In the genomic region with DNA sequence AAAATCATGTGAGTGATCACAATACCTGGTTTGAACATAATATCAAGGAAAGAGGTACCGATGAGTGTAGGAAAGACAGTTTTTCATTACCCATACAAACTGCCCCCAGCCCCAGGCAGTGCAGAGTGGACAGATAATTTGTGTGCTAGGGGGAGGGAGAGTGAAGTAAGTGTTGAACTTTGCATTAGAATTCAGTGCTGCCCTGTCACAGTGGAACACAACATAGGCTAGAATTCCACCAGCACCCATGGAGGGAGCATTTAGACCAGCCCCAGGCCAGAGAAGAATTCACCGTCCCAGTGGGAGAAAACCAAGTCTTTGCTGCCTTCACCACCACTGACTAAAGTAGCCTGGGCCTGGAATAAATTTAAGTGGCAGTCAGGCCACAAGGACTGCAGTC, we compare ENCODE assay signal across 1 cellular context.
TF ChIP-seq lines count a peak whose summit lies in the region.

No MANE protein-coding gene starts in this region.

TF ChIP-seq in HepG2, 621 proteins besides CTCF, POLR2A, EP300 and RAD21 (continued from another document):
- no peak for TF ChIP-seq ZNF496 (CRISPR knock-in tag; IDR thresholded peaks at IDR 0.05; ENCODE audit: insufficient replicate concordance)
- no peak for TF ChIP-seq ZNF562 (CRISPR knock-in tag; IDR thresholded peaks at IDR 0.05; ENCODE audit: borderline replicate concordance)
- TF ChIP-seq ZNF446 (CRISPR knock-in tag; IDR thresholded peaks at IDR 0.05) = no peak
- no peak for TF ChIP-seq ZNF292 (CRISPR knock-in tag; IDR thresholded peaks at IDR 0.05; ENCODE audit: borderline replicate concordance, low read depth)
- TF ChIP-seq, protein P1, sequence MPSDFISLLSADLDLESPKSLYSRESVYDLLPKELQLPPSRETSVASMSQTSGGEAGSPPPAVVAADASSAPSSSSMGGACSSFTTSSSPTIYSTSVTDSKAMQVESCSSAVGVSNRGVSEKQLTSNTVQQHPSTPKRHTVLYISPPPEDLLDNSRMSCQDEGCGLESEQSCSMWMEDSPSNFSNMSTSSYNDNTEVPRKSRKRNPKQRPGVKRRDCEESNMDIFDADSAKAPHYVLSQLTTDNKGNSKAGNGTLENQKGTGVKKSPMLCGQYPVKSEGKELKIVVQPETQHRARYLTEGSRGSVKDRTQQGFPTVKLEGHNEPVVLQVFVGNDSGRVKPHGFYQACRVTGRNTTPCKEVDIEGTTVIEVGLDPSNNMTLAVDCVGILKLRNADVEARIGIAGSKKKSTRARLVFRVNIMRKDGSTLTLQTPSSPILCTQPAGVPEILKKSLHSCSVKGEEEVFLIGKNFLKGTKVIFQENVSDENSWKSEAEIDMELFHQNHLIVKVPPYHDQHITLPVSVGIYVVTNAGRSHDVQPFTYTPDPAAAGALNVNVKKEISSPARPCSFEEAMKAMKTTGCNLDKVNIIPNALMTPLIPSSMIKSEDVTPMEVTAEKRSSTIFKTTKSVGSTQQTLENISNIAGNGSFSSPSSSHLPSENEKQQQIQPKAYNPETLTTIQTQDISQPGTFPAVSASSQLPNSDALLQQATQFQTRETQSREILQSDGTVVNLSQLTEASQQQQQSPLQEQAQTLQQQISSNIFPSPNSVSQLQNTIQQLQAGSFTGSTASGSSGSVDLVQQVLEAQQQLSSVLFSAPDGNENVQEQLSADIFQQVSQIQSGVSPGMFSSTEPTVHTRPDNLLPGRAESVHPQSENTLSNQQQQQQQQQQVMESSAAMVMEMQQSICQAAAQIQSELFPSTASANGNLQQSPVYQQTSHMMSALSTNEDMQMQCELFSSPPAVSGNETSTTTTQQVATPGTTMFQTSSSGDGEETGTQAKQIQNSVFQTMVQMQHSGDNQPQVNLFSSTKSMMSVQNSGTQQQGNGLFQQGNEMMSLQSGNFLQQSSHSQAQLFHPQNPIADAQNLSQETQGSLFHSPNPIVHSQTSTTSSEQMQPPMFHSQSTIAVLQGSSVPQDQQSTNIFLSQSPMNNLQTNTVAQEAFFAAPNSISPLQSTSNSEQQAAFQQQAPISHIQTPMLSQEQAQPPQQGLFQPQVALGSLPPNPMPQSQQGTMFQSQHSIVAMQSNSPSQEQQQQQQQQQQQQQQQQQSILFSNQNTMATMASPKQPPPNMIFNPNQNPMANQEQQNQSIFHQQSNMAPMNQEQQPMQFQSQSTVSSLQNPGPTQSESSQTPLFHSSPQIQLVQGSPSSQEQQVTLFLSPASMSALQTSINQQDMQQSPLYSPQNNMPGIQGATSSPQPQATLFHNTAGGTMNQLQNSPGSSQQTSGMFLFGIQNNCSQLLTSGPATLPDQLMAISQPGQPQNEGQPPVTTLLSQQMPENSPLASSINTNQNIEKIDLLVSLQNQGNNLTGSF (CRISPR knock-in tag; IDR thresholded peaks at IDR 0.05) = no peak
- TF ChIP-seq, protein P2, sequence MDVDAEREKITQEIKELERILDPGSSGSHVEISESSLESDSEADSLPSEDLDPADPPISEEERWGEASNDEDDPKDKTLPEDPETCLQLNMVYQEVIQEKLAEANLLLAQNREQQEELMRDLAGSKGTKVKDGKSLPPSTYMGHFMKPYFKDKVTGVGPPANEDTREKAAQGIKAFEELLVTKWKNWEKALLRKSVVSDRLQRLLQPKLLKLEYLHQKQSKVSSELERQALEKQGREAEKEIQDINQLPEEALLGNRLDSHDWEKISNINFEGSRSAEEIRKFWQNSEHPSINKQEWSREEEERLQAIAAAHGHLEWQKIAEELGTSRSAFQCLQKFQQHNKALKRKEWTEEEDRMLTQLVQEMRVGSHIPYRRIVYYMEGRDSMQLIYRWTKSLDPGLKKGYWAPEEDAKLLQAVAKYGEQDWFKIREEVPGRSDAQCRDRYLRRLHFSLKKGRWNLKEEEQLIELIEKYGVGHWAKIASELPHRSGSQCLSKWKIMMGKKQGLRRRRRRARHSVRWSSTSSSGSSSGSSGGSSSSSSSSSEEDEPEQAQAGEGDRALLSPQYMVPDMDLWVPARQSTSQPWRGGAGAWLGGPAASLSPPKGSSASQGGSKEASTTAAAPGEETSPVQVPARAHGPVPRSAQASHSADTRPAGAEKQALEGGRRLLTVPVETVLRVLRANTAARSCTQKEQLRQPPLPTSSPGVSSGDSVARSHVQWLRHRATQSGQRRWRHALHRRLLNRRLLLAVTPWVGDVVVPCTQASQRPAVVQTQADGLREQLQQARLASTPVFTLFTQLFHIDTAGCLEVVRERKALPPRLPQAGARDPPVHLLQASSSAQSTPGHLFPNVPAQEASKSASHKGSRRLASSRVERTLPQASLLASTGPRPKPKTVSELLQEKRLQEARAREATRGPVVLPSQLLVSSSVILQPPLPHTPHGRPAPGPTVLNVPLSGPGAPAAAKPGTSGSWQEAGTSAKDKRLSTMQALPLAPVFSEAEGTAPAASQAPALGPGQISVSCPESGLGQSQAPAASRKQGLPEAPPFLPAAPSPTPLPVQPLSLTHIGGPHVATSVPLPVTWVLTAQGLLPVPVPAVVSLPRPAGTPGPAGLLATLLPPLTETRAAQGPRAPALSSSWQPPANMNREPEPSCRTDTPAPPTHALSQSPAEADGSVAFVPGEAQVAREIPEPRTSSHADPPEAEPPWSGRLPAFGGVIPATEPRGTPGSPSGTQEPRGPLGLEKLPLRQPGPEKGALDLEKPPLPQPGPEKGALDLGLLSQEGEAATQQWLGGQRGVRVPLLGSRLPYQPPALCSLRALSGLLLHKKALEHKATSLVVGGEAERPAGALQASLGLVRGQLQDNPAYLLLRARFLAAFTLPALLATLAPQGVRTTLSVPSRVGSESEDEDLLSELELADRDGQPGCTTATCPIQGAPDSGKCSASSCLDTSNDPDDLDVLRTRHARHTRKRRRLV (CRISPR knock-in tag; IDR thresholded peaks at IDR 0.05) = no peak
- TF ChIP-seq SNAI1 (CRISPR knock-in tag; IDR thresholded peaks at IDR 0.05; ENCODE audit: borderline replicate concordance) = no peak
- no peak for TF ChIP-seq MTA3 (CRISPR knock-in tag; IDR thresholded peaks at IDR 0.05)
- no peak for TF ChIP-seq ZNF616 (CRISPR knock-in tag; IDR thresholded peaks at IDR 0.05; ENCODE audit: low read depth)
- TF ChIP-seq, protein P3, sequence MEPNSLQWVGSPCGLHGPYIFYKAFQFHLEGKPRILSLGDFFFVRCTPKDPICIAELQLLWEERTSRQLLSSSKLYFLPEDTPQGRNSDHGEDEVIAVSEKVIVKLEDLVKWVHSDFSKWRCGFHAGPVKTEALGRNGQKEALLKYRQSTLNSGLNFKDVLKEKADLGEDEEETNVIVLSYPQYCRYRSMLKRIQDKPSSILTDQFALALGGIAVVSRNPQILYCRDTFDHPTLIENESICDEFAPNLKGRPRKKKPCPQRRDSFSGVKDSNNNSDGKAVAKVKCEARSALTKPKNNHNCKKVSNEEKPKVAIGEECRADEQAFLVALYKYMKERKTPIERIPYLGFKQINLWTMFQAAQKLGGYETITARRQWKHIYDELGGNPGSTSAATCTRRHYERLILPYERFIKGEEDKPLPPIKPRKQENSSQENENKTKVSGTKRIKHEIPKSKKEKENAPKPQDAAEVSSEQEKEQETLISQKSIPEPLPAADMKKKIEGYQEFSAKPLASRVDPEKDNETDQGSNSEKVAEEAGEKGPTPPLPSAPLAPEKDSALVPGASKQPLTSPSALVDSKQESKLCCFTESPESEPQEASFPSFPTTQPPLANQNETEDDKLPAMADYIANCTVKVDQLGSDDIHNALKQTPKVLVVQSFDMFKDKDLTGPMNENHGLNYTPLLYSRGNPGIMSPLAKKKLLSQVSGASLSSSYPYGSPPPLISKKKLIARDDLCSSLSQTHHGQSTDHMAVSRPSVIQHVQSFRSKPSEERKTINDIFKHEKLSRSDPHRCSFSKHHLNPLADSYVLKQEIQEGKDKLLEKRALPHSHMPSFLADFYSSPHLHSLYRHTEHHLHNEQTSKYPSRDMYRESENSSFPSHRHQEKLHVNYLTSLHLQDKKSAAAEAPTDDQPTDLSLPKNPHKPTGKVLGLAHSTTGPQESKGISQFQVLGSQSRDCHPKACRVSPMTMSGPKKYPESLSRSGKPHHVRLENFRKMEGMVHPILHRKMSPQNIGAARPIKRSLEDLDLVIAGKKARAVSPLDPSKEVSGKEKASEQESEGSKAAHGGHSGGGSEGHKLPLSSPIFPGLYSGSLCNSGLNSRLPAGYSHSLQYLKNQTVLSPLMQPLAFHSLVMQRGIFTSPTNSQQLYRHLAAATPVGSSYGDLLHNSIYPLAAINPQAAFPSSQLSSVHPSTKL (CRISPR knock-in tag; IDR thresholded peaks at IDR 0.05) = no peak
- no peak for TF ChIP-seq ZNF567 (CRISPR knock-in tag; IDR thresholded peaks at IDR 0.05; ENCODE audit: borderline replicate concordance)
- no peak for TF ChIP-seq ZNF776 (CRISPR knock-in tag; IDR thresholded peaks at IDR 0.05)
- no peak for TF ChIP-seq NFIB (CRISPR knock-in tag; IDR thresholded peaks at IDR 0.05; ENCODE audit: borderline replicate concordance)
- no peak for TF ChIP-seq MIXL1 (CRISPR knock-in tag; IDR thresholded peaks at IDR 0.05)
